In the genomic region with DNA sequence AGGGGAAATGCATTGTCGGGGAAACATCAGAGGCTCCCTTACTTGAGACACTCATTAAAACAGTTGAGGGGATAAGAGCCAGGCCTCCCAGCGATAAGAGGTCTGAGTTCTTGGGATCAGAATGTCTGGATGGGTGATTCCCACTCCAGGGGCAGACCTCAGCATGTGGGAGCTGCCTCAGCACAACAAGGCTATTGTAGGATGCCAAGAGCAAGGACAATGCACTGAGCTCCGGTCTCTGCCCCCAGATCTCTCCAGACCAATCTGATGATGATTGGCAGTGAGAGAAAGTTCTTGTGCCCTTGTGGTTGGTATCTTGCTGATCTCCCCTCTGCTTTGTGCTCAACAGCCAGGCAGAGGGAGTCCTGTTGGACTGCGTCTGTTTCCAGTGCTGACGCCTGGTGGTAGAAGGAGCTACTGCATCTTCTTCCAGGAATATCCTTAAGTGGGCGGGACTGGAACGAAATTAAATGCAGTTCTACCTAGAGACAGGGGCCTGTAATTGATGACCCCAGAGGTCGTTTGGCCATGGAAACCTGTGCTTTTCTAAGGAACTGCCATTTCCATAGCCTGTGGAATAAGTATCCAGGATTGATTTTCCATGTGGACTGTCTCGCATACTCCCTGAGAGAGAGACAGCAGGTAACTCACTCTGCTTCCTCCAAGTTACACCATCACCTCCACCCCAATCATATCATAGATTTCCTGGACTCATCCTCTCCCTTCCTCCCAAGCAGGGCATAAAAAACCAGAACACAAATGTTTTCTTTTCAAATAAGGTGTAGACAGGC, we compare ENCODE assay signal across 8 cellular contexts. TPM values are rescaled to one million over a fixed set of nuclear protein-coding genes. Genes with fewer than 3 reads are reported as not detected.
A peak's percentile ranks its signal among the peaks of the same experiment; 100 is the strongest.
DNase-seq lines count a peak whose midpoint lies in the region; ATAC-seq, FAIRE-seq and TF ChIP-seq lines count a peak whose summit lies in the region.

No MANE protein-coding gene starts in this region.

- WGBS in heart left ventricle, 4 donors = 16 to 19% (median 16%) methylated on average over 8 to 9 of the region's 9 CpGs

- ATAC-seq in GM21526 (IDR thresholded peaks at IDR 0.05; ENCODE audit: low FRiP score, unreplicated experiment) (peak; percentile 83), Panc1 (peak; percentile 86), heart left ventricle (peak in 3 of 4 donors; percentile 67 to 73 (median 68)), GM18873 (IDR thresholded peaks at IDR 0.05; ENCODE audit: low FRiP score, unreplicated experiment) (no peak)

- H3K27me3 ChIP-seq in Panc1 (ENCODE audit: control insufficient read depth, insufficient read depth, low read length) (peaks cover 2% of the 10 kb centered on the region; the same call in 1 of the 2 replicates), heart left ventricle (peaks cover 0 to 36% (median 2%) of the 10 kb centered on the region in 9 donors)

- intact Hi-C loops in Panc1 (cut with micrococcal nuclease; ENCODE audit: unreplicated experiment) = loop anchor here (5.0 kb wide), 1 partner anchor 36 kb away; no protein-coding TSS in a partner anchor
- intact Hi-C loops in heart left ventricle (cut with DNase I) = loop anchor here in 8 of 10 donors (1.0 to 5.0 kb wide), 3 partner anchors 36 to 66 kb away; no protein-coding TSS in a partner anchor

- H3K9me3 ChIP-seq in Panc1 (ENCODE audit: control insufficient read depth, insufficient read depth, low read depth, low read length) = no peaks in the 10 kb centered on the region
- H3K9me3 ChIP-seq in heart left ventricle = no peaks in the 10 kb centered on the region

- H3K4me3 ChIP-seq in Panc1 (ENCODE audit: low read depth in 2 of 2, low read length in 2 of 2) = no peak overlapping the region
- no peak overlapping the region for H3K4me3 ChIP-seq in heart left ventricle

- H3K27ac ChIP-seq in Panc1 (ENCODE audit: low read length) (no peak overlapping the region), heart left ventricle (no peak overlapping the region)

- no TSS peak for BruUV-seq in Panc1 (replicated peaks; lab: Mats Ljungman, UMichigan)

- peak; percentile 83 for TF ChIP-seq CTCF in Panc1 (IDR thresholded peaks at IDR 0.05)
- peak; percentile 61 to 81 (median 74) for TF ChIP-seq CTCF in heart left ventricle (IDR thresholded peaks at IDR 0.05)

- CTCF ChIA-PET in Panc1 (lab: Charles Lee) = interaction anchor here (0.6 to 1.0 kb wide), 5 partner anchors 11 to 66 kb away, joined by 3 to 6 read pairs (median 4); no protein-coding TSS in a partner anchor

- no peak for TF ChIP-seq POLR2A in heart left ventricle (IDR thresholded peaks at IDR 0.05)

- H3K36me3 ChIP-seq in Panc1 (ENCODE audit: control insufficient read depth, insufficient read depth, low read length) (no peaks in the 10 kb centered on the region), heart left ventricle (no peaks in the 10 kb centered on the region)

- peak; percentile 69 for DNase-seq in Daoy (ENCODE audit: low read depth)
- peak; percentile 48 for DNase-seq in HTR-8/SVneo (ENCODE audit: insufficient read length, low spot score)
- DNase-seq in Panc1 (ENCODE audit: low read depth, low spot score) = peak; percentile 48
- peak; percentile 32 for DNase-seq in activated naive CD4-positive, alpha-beta T cell treated with anti-CD3 and anti-CD28 coated beads, Interleukin-2, amount 50 U/mL, for 16 hours
- peak in 4 of 5 donors; percentile 37 to 60 (median 47) for DNase-seq in heart left ventricle
- peak; percentile 66 for DNase-seq in renal cortical epithelial cell (ENCODE audit: low read depth)

- in situ Hi-C loops in Panc1 (cut with HindIII; ENCODE audit: low pct_unique_long_range_greater_than_20kb, low sequenced_read_pairs) = no loop called here

- POLR2A ChIA-PET in Panc1 (lab: Charles Lee) = no interaction called here

- no peaks in the 10 kb centered on the region for H3K4me1 ChIP-seq in Panc1 (ENCODE audit: control insufficient read depth, insufficient read depth, low read length)
- H3K4me1 ChIP-seq in heart left ventricle = no peaks in the 10 kb centered on the region

- FAIRE-seq in HTR-8/SVneo (lab: Jason Lieb, UNC) = peak; percentile 31

RNA-seq across cellular contexts. Expression of a gene that starts 6.7 kb away (rescaled TPM):
- total RNA-seq in Daoy (2014; rRNA removed; shearing (Covaris generic)) = not detected in 2 replicates
- not detected for total RNA-seq in Panc1 (2021; ENCODE audit: unreplicated experiment)
- not detected for polyA plus RNA-seq in Panc1 (2012; ENCODE audit: insufficient read length)
- total RNA-seq in heart left ventricle = 10 to 100 TPM in 7 of 9 donors, 1 to 10 TPM in 2; 7.5 to 56.0 (median 19.1) TPM
- polyA plus RNA-seq in heart left ventricle = 10 to 100 TPM; 12.1 to 20.3 TPM
- total RNA-seq in renal cortical epithelial cell = not detected in 2 replicates

RNA-seq across cellular contexts. Expression of a gene that starts 26.5 kb away (rescaled TPM):
- 0.57 and 0.80 TPM in 2 replicates for total RNA-seq in Daoy (2014; rRNA removed; shearing (Covaris generic))
- total RNA-seq in Panc1 (2021; ENCODE audit: unreplicated experiment) (0.28 TPM), heart left ventricle (10 to 100 TPM in 1 of 9 donors, 1 to 10 TPM in 7, under 1 TPM in 1; 0.93 to 14.3 (median 2.6) TPM), renal cortical epithelial cell (under 0.01 and 0.85 TPM in 2 replicates)
- not detected for polyA plus RNA-seq in Panc1 (2012; ENCODE audit: insufficient read length)
- polyA plus RNA-seq in heart left ventricle = 1 to 10 TPM; 1.7 to 2.1 TPM
